ENCODE assay signal across 18 cellular contexts in genomic region chr1:1541956-1542765, GRCh38. TPM values are rescaled to one million over a fixed set of nuclear protein-coding genes. Genes with fewer than 3 reads are reported as not detected.
A peak's percentile ranks its signal among the peaks of the same experiment; 100 is the strongest.
DNase-seq lines count a peak whose midpoint lies in the region; ATAC-seq and TF ChIP-seq lines count a peak whose summit lies in the region.
"Had no signal": no experiment of that assay in that cellular context is flagged by ENCODE, and none has a peak within 500 bp of the region (broad histone marks: within the 10 kb centered on the region; RNA-seq: fewer than 3 reads in every experiment).

No MANE protein-coding gene starts in this region.

- peak overlapping the region; percentile 7 for H3K4me3 Mint-ChIP-seq in activated naive CD4-positive, alpha-beta T cell treated with anti-CD3 and anti-CD28 coated beads, Interleukin-2, amount 10 ng/mL, durations not matched to agents 7 days and 5 days
- peak overlapping the region; percentile 75 for H3K4me3 Mint-ChIP-seq in T-helper 17 cell
- peak overlapping the region; percentile 23 to 52 for H3K4me3 Mint-ChIP-seq in stimulated activated naive B cell treated with anti-CD40 and anti-IgM and Interleukin-4, amounts not matched to agents 10 μg/mL and 1 μg/mL and 100 μg/mL, for 72 hours

- no peak overlapping the region for H3K27ac ChIP-seq in tibial nerve
- H3K27ac ChIP-seq: coronary artery had no signal

- ATAC-seq in T-helper 17 cell: no peak
- ATAC-seq in stimulated activated naive B cell treated with anti-CD40 and anti-IgM and Interleukin-4, amounts not matched to agents 10 μg/mL and 1 μg/mL and 100 μg/mL, for 72 hours (replicated peaks): no peak
- no peak for ATAC-seq in GM21529 (IDR thresholded peaks at IDR 0.05; ENCODE audit: unreplicated experiment)

- H3K9me3 Mint-ChIP-seq in activated naive CD4-positive, alpha-beta T cell treated with anti-CD3 and anti-CD28 coated beads, Interleukin-2, amount 10 ng/mL, durations not matched to agents 7 days and 5 days: no peaks in the 10 kb centered on the region
- no peaks in the 10 kb centered on the region for H3K9me3 Mint-ChIP-seq in stimulated activated naive B cell treated with anti-CD40 and anti-IgM and Interleukin-4, amounts not matched to agents 10 μg/mL and 1 μg/mL and 100 μg/mL, for 72 hours

- H3K4me1 ChIP-seq in tibial nerve: peaks cover 0 to 22% (median 9%) of the 10 kb centered on the region in 4 donors

- H3K27me3 ChIP-seq in tibial nerve: no peaks in the 10 kb centered on the region
- H3K27me3 ChIP-seq: ascending aorta had no signal

- H3K9me3 ChIP-seq in T-helper 17 cell (ENCODE audit: control insufficient read depth, low read length, poor library complexity, severe bottlenecking) (no peaks in the 10 kb centered on the region), tibial nerve (no peaks in the 10 kb centered on the region)
- H3K9me3 ChIP-seq: ascending aorta had no signal

- peaks cover 17% of the 10 kb centered on the region for H3K27me3 Mint-ChIP-seq in activated naive CD4-positive, alpha-beta T cell treated with anti-CD3 and anti-CD28 coated beads, Interleukin-2, amount 10 ng/mL, durations not matched to agents 7 days and 5 days
- no peaks in the 10 kb centered on the region for H3K27me3 Mint-ChIP-seq in T-helper 17 cell
- peaks cover 5 to 12% of the 10 kb centered on the region in 2 donors for H3K27me3 Mint-ChIP-seq in stimulated activated naive B cell treated with anti-CD40 and anti-IgM and Interleukin-4, amounts not matched to agents 10 μg/mL and 1 μg/mL and 100 μg/mL, for 72 hours

- H3K36me3 ChIP-seq in tibial nerve: peaks cover 0 to 48% (median 3%) of the 10 kb centered on the region in 3 donors

- no peak overlapping the region for H3K27ac Mint-ChIP-seq in activated naive CD4-positive, alpha-beta T cell treated with anti-CD3 and anti-CD28 coated beads, Interleukin-2, amount 10 ng/mL, durations not matched to agents 7 days and 5 days
- no peak overlapping the region for H3K27ac Mint-ChIP-seq in T-helper 17 cell
- peak overlapping the region; percentile 21 for H3K27ac Mint-ChIP-seq in stimulated activated naive B cell treated with anti-CD40 and anti-IgM and Interleukin-4, amounts not matched to agents 10 μg/mL and 1 μg/mL and 100 μg/mL, for 72 hours

- H3K4me3 ChIP-seq in tibial nerve: no peak overlapping the region
- H3K4me3 ChIP-seq: coronary artery had no signal

- peaks cover 12% of the 10 kb centered on the region for H3K36me3 Mint-ChIP-seq in activated naive CD4-positive, alpha-beta T cell treated with anti-CD3 and anti-CD28 coated beads, Interleukin-2, amount 10 ng/mL, durations not matched to agents 7 days and 5 days
- no peaks in the 10 kb centered on the region for H3K36me3 Mint-ChIP-seq in T-helper 17 cell (ENCODE audit: low read depth)
- peaks cover 31 to 33% of the 10 kb centered on the region in 2 donors for H3K36me3 Mint-ChIP-seq in stimulated activated naive B cell treated with anti-CD40 and anti-IgM and Interleukin-4, amounts not matched to agents 10 μg/mL and 1 μg/mL and 100 μg/mL, for 72 hours

- TF ChIP-seq POLR2A in tibial nerve (IDR thresholded peaks at IDR 0.05): no peak

- CTCF ChIA-PET in activated naive CD4-positive, alpha-beta T cell treated with anti-CD3 and anti-CD28 coated beads, Interleukin-2, amount 10 ng/mL, durations not matched to agents 7 days and 5 days (lab: Charles Lee): no interaction called here

- TF ChIP-seq EP300 in tibial nerve (IDR thresholded peaks at IDR 0.05): no peak

- peaks cover 2% of the 10 kb centered on the region for H3K4me1 Mint-ChIP-seq in activated naive CD4-positive, alpha-beta T cell treated with anti-CD3 and anti-CD28 coated beads, Interleukin-2, amount 10 ng/mL, durations not matched to agents 7 days and 5 days
- H3K4me1 Mint-ChIP-seq in T-helper 17 cell: peaks cover 5% of the 10 kb centered on the region
- H3K4me1 Mint-ChIP-seq in stimulated activated naive B cell treated with anti-CD40 and anti-IgM and Interleukin-4, amounts not matched to agents 10 μg/mL and 1 μg/mL and 100 μg/mL, for 72 hours: peaks cover 3 to 11% of the 10 kb centered on the region in 2 donors

- DNase-seq in activated naive CD4-positive, alpha-beta T cell treated with anti-CD3 and anti-CD28 coated beads, Interleukin-2, amount 10 ng/mL, durations not matched to agents 7 days and 5 days: no peak
- no peak for DNase-seq in activated naive CD4-positive, alpha-beta T cell treated with Interleukin-2 at 50 U/mL for 16 hours
- no peak for DNase-seq in T-helper 17 cell
- peak; percentile 47 for DNase-seq in left kidney (ENCODE audit: low read depth, low spot score)
- no peak for DNase-seq in stimulated activated naive B cell treated with anti-CD40 and anti-IgM and Interleukin-4, amounts not matched to agents 10 μg/mL and 1 μg/mL and 100 μg/mL, for 72 hours
- DNase-seq in tibial nerve (ENCODE audit: low spot score in 2 of 2): no peak
- no peak for DNase-seq in NCI-H69 (lab: John Stamatoyannopoulos, UW)
- DNase-seq: activated CD4-positive, CD25-positive, alpha-beta regulatory T cell; activated effector memory CD4-positive, alpha-beta T cell treated with anti-CD3 and anti-CD28 coated beads, Interleukin-2, amount 50 U/mL, for 16 hours; foreskin fibroblast; mesendoderm; NCI-H187; retina; SHP77; T-helper 2 cell had no signal

- TF ChIP-seq CTCF in tibial nerve (IDR thresholded peaks at IDR 0.05): no peak

- WGBS in tibial nerve, 2 donors: 81 to 84% methylated on average over 32 to 37 of the region's 37 CpGs

RNA-seq across cellular contexts. Expression of gene TMEM240, which starts 1.7 kb away (rescaled TPM):
- total RNA-seq in T-helper 17 cell (under 1 TPM in 1 of 2 donors, not detected in 1; 0.44 TPM), tibial nerve (10 to 100 TPM in 1 of 4 donors, 1 to 10 TPM in 2, not detected in 1; 4.0 to 27.3 (median 5.1) TPM)
- total RNA-seq: ascending aorta had no signal

RNA-seq across cellular contexts. Expression of gene ATAD3A, which starts 30.2 kb away (rescaled TPM):
- 10 to 100 TPM; 20.3 to 23.3 TPM for total RNA-seq in T-helper 17 cell
- 10 to 100 TPM; 19.6 to 47.4 (median 27.0) TPM for total RNA-seq in tibial nerve

RNA-seq across cellular contexts. Expression of gene SSU72, which starts 32.5 kb away (rescaled TPM):
- total RNA-seq in T-helper 17 cell: 100 to 1,000 TPM in 1 of 2 donors, 10 to 100 TPM in 1; 99.3 to 103 TPM
- total RNA-seq in tibial nerve: 100 to 1,000 TPM; 129 to 161 (median 146) TPM

RNA-seq across cellular contexts. Expression of gene FNDC10, which starts 57.8 kb away (rescaled TPM):
- total RNA-seq in T-helper 17 cell: 1 to 10 TPM; 3.3 to 3.4 TPM
- total RNA-seq in tibial nerve: 1 to 10 TPM; 1.4 to 3.0 (median 2.0) TPM

Comparison
In these comparisons a context has a peak if more than half of its experiments do, and no peak if none do; other contexts are left out.
1. H3K4me3 Mint-ChIP-seq: peak in every context shown above with its lines; median percentile 75 in T-helper 17 cell; 38 in stimulated activated naive B cell treated with anti-CD40 and anti-IgM and Interleukin-4, amounts not matched to agents 10 μg/mL and 1 μg/mL and 100 μg/mL, for 72 hours; 7 in activated naive CD4-positive, alpha-beta T cell treated with anti-CD3 and anti-CD28 coated beads, Interleukin-2, amount 10 ng/mL, durations not matched to agents 7 days and 5 days.